In the genomic region with DNA sequence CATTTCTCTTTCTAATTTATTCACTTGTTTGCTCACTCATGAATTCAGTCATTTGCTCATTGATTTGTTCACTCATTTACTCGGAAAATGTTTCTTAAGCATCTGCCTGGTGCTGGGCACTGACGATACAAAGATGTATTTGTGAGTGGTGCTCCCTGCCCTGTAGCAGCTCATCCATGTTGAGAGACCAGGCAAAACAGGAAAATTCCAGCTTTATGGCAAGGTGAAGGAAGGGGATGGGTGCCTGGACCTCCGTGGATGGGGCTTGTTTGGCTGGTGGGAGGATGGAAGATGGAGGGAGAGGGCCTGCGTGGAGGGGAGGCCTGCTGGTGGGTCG, we compare ENCODE assay signal across 15 cellular contexts. TPM values are rescaled to one million over a fixed set of nuclear protein-coding genes. Genes with fewer than 3 reads are reported as not detected.
A peak's percentile ranks its signal among the peaks of the same experiment; 100 is the strongest.
DNase-seq lines count a peak whose midpoint lies in the region; ATAC-seq and TF ChIP-seq lines count a peak whose summit lies in the region.
"Had no signal": no experiment of that assay in that cellular context is flagged by ENCODE, and none has a peak within 500 bp of the region (broad histone marks: within the 10 kb centered on the region; RNA-seq: fewer than 3 reads in every experiment).

No MANE protein-coding gene starts in this region.

- no peaks in the 10 kb centered on the region for H3K27me3 ChIP-seq in left ventricle myocardium inferior (ENCODE audit: low read depth)
- H3K27me3 ChIP-seq in muscle layer of duodenum (ENCODE audit: low read depth, low read length), result no peaks in the 10 kb centered on the region
- H3K27me3 ChIP-seq in vagina, result no peaks in the 10 kb centered on the region
- H3K27me3 ChIP-seq in A673 (replicated peaks; ENCODE audit: insufficient read depth, low read depth, low read length, poor library complexity), result no peaks in the 10 kb centered on the region
- H3K27me3 ChIP-seq: gastrocnemius medialis had no signal

- H3K4me3 Mint-ChIP-seq in dendritic cell treated with granulocyte-macrophage colony-stimulating factor and Interleukin-4, amounts not matched to agents 40 ng/mL and 50 ng/mL, for 4 days, result no peak overlapping the region
- H3K4me3 Mint-ChIP-seq: activated naive CD8-positive, alpha-beta T cell; central memory CD8-positive, alpha-beta T cell had no signal

- H3K4me1 ChIP-seq in left ventricle myocardium inferior (peaks cover 7% of the 10 kb centered on the region), muscle layer of duodenum (ENCODE audit: control insufficient read depth in 1 of 2, insufficient read depth in 2 of 2, low read length in 2 of 2) (peaks cover 0 to 10% of the 10 kb centered on the region in 2 donors), vagina (peaks cover 10% of the 10 kb centered on the region), A673 (ENCODE audit: insufficient read depth, low read length, poor library complexity, severe bottlenecking) (peaks cover 9% of the 10 kb centered on the region)
- H3K4me1 ChIP-seq: gastrocnemius medialis had no signal

- POLR2A ChIA-PET in A673 (lab: Charles Lee; ENCODE audit: low non-redundant PET), result no interaction called here

- peaks cover 80% of the 10 kb centered on the region for H3K36me3 Mint-ChIP-seq in dendritic cell treated with granulocyte-macrophage colony-stimulating factor and Interleukin-4, amounts not matched to agents 40 ng/mL and 50 ng/mL, for 4 days (ENCODE audit: low read depth)

- H3K27ac ChIP-seq in left ventricle myocardium inferior (replicated peaks) (no peak overlapping the region), muscle layer of duodenum (ENCODE audit: low read length) (peak overlapping the region; percentile 23), vagina (peak overlapping the region; percentile 32), A673 (ENCODE audit: low read depth, low read length, poor library complexity, severe bottlenecking) (no peak overlapping the region)
- H3K27ac ChIP-seq: gastrocnemius medialis had no signal

- no TSS peak for BruUV-seq in A673 (replicated peaks; lab: Mats Ljungman, UMichigan)

- H3K27me3 Mint-ChIP-seq in dendritic cell treated with granulocyte-macrophage colony-stimulating factor and Interleukin-4, amounts not matched to agents 40 ng/mL and 50 ng/mL, for 4 days, result no peaks in the 10 kb centered on the region
- H3K27me3 Mint-ChIP-seq: activated naive CD8-positive, alpha-beta T cell; central memory CD8-positive, alpha-beta T cell had no signal

- H3K4me3 ChIP-seq in left ventricle myocardium inferior (no peak overlapping the region), muscle layer of duodenum (ENCODE audit: low read depth in 1 of 2, low read length in 2 of 2) (no peak overlapping the region), vagina (no peak overlapping the region), A673 (ENCODE audit: low read depth, low read length, poor library complexity, severe bottlenecking) (no peak overlapping the region)
- H3K4me3 ChIP-seq: gastrocnemius medialis had no signal

- H3K9me3 ChIP-seq in left ventricle myocardium inferior (replicated peaks) (peaks cover 3% of the 10 kb centered on the region), muscle layer of duodenum (ENCODE audit: control insufficient read depth in 1 of 2, low read length in 2 of 2) (no peaks in the 10 kb centered on the region), vagina (no peaks in the 10 kb centered on the region), A673 (ENCODE audit: low read depth, low read length, poor library complexity, severe bottlenecking) (no peaks in the 10 kb centered on the region)
- H3K9me3 ChIP-seq: gastrocnemius medialis had no signal

- peak overlapping the region; percentile 64 for H3K27ac Mint-ChIP-seq in dendritic cell treated with granulocyte-macrophage colony-stimulating factor and Interleukin-4, amounts not matched to agents 40 ng/mL and 50 ng/mL, for 4 days

- TF ChIP-seq POLR2A in vagina (IDR thresholded peaks at IDR 0.05), result no peak

- ATAC-seq in Right ventricle myocardium inferior, result peak; percentile 28
- ATAC-seq: gastrocnemius medialis, HCT116 had no signal

- TF ChIP-seq CTCF in left ventricle myocardium inferior (IDR thresholded peaks at IDR 0.05; ENCODE audit: borderline replicate concordance) (no peak), vagina (IDR thresholded peaks at IDR 0.05) (no peak), A673 (conservative IDR thresholded peaks at IDR 0.05; ENCODE audit: low read depth, low read length) (no peak)

- intact Hi-C loops in Right ventricle myocardium inferior (cut with DNase I), result no loop called here
- intact Hi-C loops in left ventricle myocardium inferior (cut with micrococcal nuclease), result no loop called here
- intact Hi-C loops in dendritic cell treated with granulocyte-macrophage colony-stimulating factor and Interleukin-4, amounts not matched to agents 40 ng/mL and 50 ng/mL, for 4 days (cut with micrococcal nuclease), result no loop called here
- intact Hi-C loops in vagina (cut with DNase I), result no loop called here
- intact Hi-C loops in A673 (cut with micrococcal nuclease; ENCODE audit: unreplicated experiment), result no loop called here

- peaks cover 46% of the 10 kb centered on the region for H3K4me1 Mint-ChIP-seq in dendritic cell treated with granulocyte-macrophage colony-stimulating factor and Interleukin-4, amounts not matched to agents 40 ng/mL and 50 ng/mL, for 4 days (ENCODE audit: low read depth)

- H3K9me3 Mint-ChIP-seq in dendritic cell treated with granulocyte-macrophage colony-stimulating factor and Interleukin-4, amounts not matched to agents 40 ng/mL and 50 ng/mL, for 4 days, result no peaks in the 10 kb centered on the region
- H3K9me3 Mint-ChIP-seq: central memory CD8-positive, alpha-beta T cell had no signal

- CTCF ChIA-PET in A673 (lab: Charles Lee), result interaction anchor here (1.8 kb wide), 1 partner anchor 12 kb away, joined by 6 read pairs; no protein-coding TSS in a partner anchor

- DNase-seq in Right ventricle myocardium inferior (ENCODE audit: missing footprints), result no peak
- no peak for DNase-seq in left ventricle myocardium inferior
- DNase-seq in vagina (ENCODE audit: extremely low spot score in 2 of 2), result peak in 1 of 2 donors; percentile 67
- no peak for DNase-seq in NCI-H1092 treated with DMSO at 0.1 percent for 48 hours (lab: John Stamatoyannopoulos, UW)
- no peak for DNase-seq in activated effector memory CD4-positive, alpha-beta T cell treated with anti-CD3 and anti-CD28 coated beads, Interleukin-2, amount 50 U/mL, for 16 hours
- no peak for DNase-seq in A673 (ENCODE audit: low spot score)
- DNase-seq: gastrocnemius medialis; NCI-H82; occipital lobe; stimulated activated CD4-positive, alpha-beta T cell treated with anti-CD3 and anti-CD28 coated beads, Interleukin-4, amount 100 ng/mL, for 24 hours had no signal

- H3K36me3 ChIP-seq in left ventricle myocardium inferior, result no peaks in the 10 kb centered on the region
- peaks cover 0 to 10% of the 10 kb centered on the region in 2 donors for H3K36me3 ChIP-seq in muscle layer of duodenum (ENCODE audit: control insufficient read depth in 1 of 2, insufficient read depth in 2 of 2, low read length in 2 of 2)
- no peaks in the 10 kb centered on the region for H3K36me3 ChIP-seq in vagina
- H3K36me3 ChIP-seq in A673 (ENCODE audit: insufficient read depth, low read length, poor library complexity, severe bottlenecking), result no peaks in the 10 kb centered on the region
- H3K36me3 ChIP-seq: gastrocnemius medialis had no signal

RNA-seq across cellular contexts. Expression of a gene that starts 53.1 kb away (rescaled TPM):
- 14.6 TPM for total RNA-seq in Right ventricle myocardium inferior
- 16.2 TPM for total RNA-seq in left ventricle myocardium inferior
- total RNA-seq in vagina, result 38.3 TPM
- total RNA-seq in A673 (2021), result 22.5 and 23.5 TPM in 2 replicates

Comparison
In these comparisons a context has a peak if more than half of its experiments do, and no peak if none do; other contexts are left out.
1. H3K27ac ChIP-seq: peak in muscle layer of duodenum (single experiment) and vagina (single experiment); none in left ventricle myocardium inferior (single experiment) and A673 (single experiment).